In genomic region chr18:12777543-12777942, GRCh38 we compare ENCODE assay signal across 14 cellular contexts.
DNase-seq lines count a peak whose midpoint lies in the region; ATAC-seq and TF ChIP-seq lines count a peak whose summit lies in the region.
"Had no signal": no experiment of that assay in that cellular context is flagged by ENCODE, and none has a peak within 500 bp of the region (broad histone marks: within the 10 kb centered on the region; RNA-seq: fewer than 3 reads in every experiment).

No MANE protein-coding gene starts in this region.

- no peaks in the 10 kb centered on the region for H3K4me1 ChIP-seq in foreskin keratinocyte
- H3K4me1 ChIP-seq: gastroesophageal sphincter had no signal

- ATAC-seq in foreskin keratinocyte (peak; percentile 66), sciatic nerve (no peak), GM18517 (IDR thresholded peaks at IDR 0.05; ENCODE audit: unreplicated experiment) (no peak)
- ATAC-seq: activated CD4-positive, CD25-positive, alpha-beta regulatory T cell treated with anti-CD3 and anti-CD28 coated beads, Interleukin-2, amount 50 U/mL, for 24 hours; gastroesophageal sphincter had no signal

- H3K27me3 ChIP-seq in foreskin keratinocyte = no peaks in the 10 kb centered on the region
- H3K27me3 ChIP-seq: gastroesophageal sphincter had no signal

- DNase-seq in ELF-1 (ENCODE audit: low read depth, low spot score) = peak; percentile 34
- peak; percentile 15 for DNase-seq in SW480 (ENCODE audit: low spot score)
- DNase-seq in foreskin keratinocyte = no peak
- DNase-seq in sciatic nerve (ENCODE audit: low spot score) = peak; percentile 53
- no peak for DNase-seq in middle frontal gyrus (ENCODE audit: extremely low spot score, low spot score)
- DNase-seq in NCI-H2107 treated with DMSO at 0.1 percent for 48 hours (lab: John Stamatoyannopoulos, UW; ENCODE audit: unreplicated experiment) = no peak
- DNase-seq: activated gamma-delta T cell treated with Interleukin-2 at 50 U/mL for 16 hours; DMS 273 treated with DMSO at 0.1 percent for 48 hours; NCI-H1417 treated with DMSO at 0.1 percent for 48 hours; stimulated activated CD4-positive, alpha-beta T cell treated with anti-CD3 and anti-CD28 coated beads, Interleukin-4, amount 100 ng/mL, for 24 hours had no signal

- H3K27ac ChIP-seq in foreskin keratinocyte = no peak overlapping the region
- H3K27ac ChIP-seq: SK-N-MC had no signal

- TF ChIP-seq CTCF in foreskin keratinocyte (conservative IDR thresholded peaks at IDR 0.05) = no peak

- intact Hi-C loops in sciatic nerve (cut with DNase I) = no loop called here

Comparison
In these comparisons a context has a peak if more than half of its experiments do, and no peak if none do; other contexts are left out.
1. DNase-seq: peak in ELF-1 (single experiment), SW480 (single experiment) and sciatic nerve (single experiment); none in foreskin keratinocyte (0 of 2), middle frontal gyrus (single experiment) and NCI-H2107 treated with DMSO at 0.1 percent for 48 hours (single experiment).